In the genomic region with DNA sequence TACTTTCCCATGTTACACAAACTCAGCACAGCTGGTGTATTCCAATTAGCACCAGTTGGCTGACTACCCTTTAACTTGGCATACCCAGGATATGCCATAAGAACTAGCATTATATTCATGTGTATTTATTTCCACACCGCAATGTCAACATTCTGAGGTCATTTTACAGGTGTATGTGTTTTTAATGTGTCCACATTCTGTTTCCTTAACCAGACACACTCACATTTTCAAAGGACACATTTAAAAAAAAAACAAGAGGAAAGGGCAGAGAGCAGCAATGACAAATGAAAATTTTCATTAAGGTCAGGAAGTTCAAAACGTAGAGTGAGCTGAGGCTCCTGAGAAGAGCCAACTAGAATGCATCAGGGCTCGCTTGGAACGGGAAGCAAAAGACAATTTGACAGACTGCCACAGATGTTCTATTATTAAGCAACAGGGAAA, we compare ENCODE assay signal across 1 cellular context.
TF ChIP-seq lines count a peak whose summit lies in the region.

No MANE protein-coding gene starts in this region.

TF ChIP-seq in HepG2, 621 proteins besides CTCF, POLR2A, EP300 and RAD21 (continued from another document and continues in another):
- no peak for TF ChIP-seq CEBPG (CRISPR knock-in tag; IDR thresholded peaks at IDR 0.05)
- no peak for TF ChIP-seq ZSCAN22 (CRISPR knock-in tag; IDR thresholded peaks at IDR 0.05)
- TF ChIP-seq ZFP62 (CRISPR knock-in tag; IDR thresholded peaks at IDR 0.05): no peak
- peak; percentile 93 for TF ChIP-seq NR2F6 (IDR thresholded peaks at IDR 0.05)
- TF ChIP-seq NR2F6 (CRISPR knock-in tag; IDR thresholded peaks at IDR 0.05): peak; percentile 91
- no peak for TF ChIP-seq ZIK1 (CRISPR knock-in tag; IDR thresholded peaks at IDR 0.05; ENCODE audit: borderline replicate concordance, low read depth)
- no peak for TF ChIP-seq ZNF672 (CRISPR knock-in tag; IDR thresholded peaks at IDR 0.05)
- no peak for TF ChIP-seq SCMH1 (CRISPR knock-in tag; IDR thresholded peaks at IDR 0.05; ENCODE audit: borderline replicate concordance)
- no peak for TF ChIP-seq SIN3A (IDR thresholded peaks at IDR 0.05; ENCODE audit: borderline replicate concordance, low read depth, low read length)
- TF ChIP-seq MIER3 (CRISPR knock-in tag; IDR thresholded peaks at IDR 0.05; ENCODE audit: borderline replicate concordance): no peak
- no peak for TF ChIP-seq ZNF879 (CRISPR knock-in tag; IDR thresholded peaks at IDR 0.05)
- TF ChIP-seq, protein P1, sequence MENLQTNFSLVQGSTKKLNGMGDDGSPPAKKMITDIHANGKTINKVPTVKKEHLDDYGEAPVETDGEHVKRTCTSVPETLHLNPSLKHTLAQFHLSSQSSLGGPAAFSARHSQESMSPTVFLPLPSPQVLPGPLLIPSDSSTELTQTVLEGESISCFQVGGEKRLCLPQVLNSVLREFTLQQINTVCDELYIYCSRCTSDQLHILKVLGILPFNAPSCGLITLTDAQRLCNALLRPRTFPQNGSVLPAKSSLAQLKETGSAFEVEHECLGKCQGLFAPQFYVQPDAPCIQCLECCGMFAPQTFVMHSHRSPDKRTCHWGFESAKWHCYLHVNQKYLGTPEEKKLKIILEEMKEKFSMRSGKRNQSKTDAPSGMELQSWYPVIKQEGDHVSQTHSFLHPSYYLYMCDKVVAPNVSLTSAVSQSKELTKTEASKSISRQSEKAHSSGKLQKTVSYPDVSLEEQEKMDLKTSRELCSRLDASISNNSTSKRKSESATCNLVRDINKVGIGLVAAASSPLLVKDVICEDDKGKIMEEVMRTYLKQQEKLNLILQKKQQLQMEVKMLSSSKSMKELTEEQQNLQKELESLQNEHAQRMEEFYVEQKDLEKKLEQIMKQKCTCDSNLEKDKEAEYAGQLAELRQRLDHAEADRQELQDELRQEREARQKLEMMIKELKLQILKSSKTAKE (CRISPR knock-in tag; IDR thresholded peaks at IDR 0.05; ENCODE audit: borderline replicate concordance): no peak
- TF ChIP-seq MAZ (IDR thresholded peaks at IDR 0.05; ENCODE audit: borderline replicate concordance, low read depth, low read length): no peak
- no peak for TF ChIP-seq MAZ (CRISPR knock-in tag; IDR thresholded peaks at IDR 0.05; ENCODE audit: low read depth)
- TF ChIP-seq ZFX (CRISPR knock-in tag; IDR thresholded peaks at IDR 0.05; ENCODE audit: low read depth): no peak
- TF ChIP-seq, protein P2, sequence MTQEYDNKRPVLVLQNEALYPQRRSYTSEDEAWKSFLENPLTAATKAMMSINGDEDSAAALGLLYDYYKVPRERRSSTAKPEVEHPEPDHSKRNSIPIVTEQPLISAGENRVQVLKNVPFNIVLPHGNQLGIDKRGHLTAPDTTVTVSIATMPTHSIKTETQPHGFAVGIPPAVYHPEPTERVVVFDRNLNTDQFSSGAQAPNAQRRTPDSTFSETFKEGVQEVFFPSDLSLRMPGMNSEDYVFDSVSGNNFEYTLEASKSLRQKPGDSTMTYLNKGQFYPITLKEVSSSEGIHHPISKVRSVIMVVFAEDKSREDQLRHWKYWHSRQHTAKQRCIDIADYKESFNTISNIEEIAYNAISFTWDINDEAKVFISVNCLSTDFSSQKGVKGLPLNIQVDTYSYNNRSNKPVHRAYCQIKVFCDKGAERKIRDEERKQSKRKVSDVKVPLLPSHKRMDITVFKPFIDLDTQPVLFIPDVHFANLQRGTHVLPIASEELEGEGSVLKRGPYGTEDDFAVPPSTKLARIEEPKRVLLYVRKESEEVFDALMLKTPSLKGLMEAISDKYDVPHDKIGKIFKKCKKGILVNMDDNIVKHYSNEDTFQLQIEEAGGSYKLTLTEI (CRISPR knock-in tag; conservative IDR thresholded peaks at IDR 0.05): no peak
- TF ChIP-seq YEATS4 (CRISPR knock-in tag; IDR thresholded peaks at IDR 0.05; ENCODE audit: borderline replicate concordance): no peak
- TF ChIP-seq ZNF263 (CRISPR knock-in tag; IDR thresholded peaks at IDR 0.05): no peak
- no peak for TF ChIP-seq JUNB (CRISPR knock-in tag; IDR thresholded peaks at IDR 0.05; ENCODE audit: borderline replicate concordance)
- no peak for TF ChIP-seq JUN (CRISPR knock-in tag; IDR thresholded peaks at IDR 0.05)
- TF ChIP-seq FOXM1 (CRISPR knock-in tag; IDR thresholded peaks at IDR 0.05): no peak
- TF ChIP-seq, protein P3, sequence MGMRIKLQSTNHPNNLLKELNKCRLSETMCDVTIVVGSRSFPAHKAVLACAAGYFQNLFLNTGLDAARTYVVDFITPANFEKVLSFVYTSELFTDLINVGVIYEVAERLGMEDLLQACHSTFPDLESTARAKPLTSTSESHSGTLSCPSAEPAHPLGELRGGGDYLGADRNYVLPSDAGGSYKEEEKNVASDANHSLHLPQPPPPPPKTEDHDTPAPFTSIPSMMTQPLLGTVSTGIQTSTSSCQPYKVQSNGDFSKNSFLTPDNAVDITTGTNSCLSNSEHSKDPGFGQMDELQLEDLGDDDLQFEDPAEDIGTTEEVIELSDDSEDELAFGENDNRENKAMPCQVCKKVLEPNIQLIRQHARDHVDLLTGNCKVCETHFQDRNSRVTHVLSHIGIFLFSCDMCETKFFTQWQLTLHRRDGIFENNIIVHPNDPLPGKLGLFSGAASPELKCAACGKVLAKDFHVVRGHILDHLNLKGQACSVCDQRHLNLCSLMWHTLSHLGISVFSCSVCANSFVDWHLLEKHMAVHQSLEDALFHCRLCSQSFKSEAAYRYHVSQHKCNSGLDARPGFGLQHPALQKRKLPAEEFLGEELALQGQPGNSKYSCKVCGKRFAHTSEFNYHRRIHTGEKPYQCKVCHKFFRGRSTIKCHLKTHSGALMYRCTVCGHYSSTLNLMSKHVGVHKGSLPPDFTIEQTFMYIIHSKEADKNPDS (CRISPR knock-in tag; IDR thresholded peaks at IDR 0.05): no peak
- TF ChIP-seq SYNCRIP (IDR thresholded peaks at IDR 0.05; ENCODE audit: insufficient read depth, low read depth, low read length): no peak
- no peak for TF ChIP-seq HCFC1 (IDR thresholded peaks at IDR 0.05; ENCODE audit: low read depth, low read length)
- TF ChIP-seq, protein P4, sequence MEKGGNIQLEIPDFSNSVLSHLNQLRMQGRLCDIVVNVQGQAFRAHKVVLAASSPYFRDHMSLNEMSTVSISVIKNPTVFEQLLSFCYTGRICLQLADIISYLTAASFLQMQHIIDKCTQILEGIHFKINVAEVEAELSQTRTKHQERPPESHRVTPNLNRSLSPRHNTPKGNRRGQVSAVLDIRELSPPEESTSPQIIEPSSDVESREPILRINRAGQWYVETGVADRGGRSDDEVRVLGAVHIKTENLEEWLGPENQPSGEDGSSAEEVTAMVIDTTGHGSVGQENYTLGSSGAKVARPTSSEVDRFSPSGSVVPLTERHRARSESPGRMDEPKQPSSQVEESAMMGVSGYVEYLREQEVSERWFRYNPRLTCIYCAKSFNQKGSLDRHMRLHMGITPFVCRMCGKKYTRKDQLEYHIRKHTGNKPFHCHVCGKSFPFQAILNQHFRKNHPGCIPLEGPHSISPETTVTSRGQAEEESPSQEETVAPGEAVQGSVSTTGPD (CRISPR knock-in tag; IDR thresholded peaks at IDR 0.05): peak; percentile 65; the same call in 1 of the 2 replicates
- TF ChIP-seq ZNF83 (CRISPR knock-in tag; IDR thresholded peaks at IDR 0.05; ENCODE audit: borderline replicate concordance): no peak
- no peak for TF ChIP-seq ZNF792 (CRISPR knock-in tag; IDR thresholded peaks at IDR 0.05)
- TF ChIP-seq PRPF4 (IDR thresholded peaks at IDR 0.05; ENCODE audit: low read depth, low read length, poor library complexity, severe bottlenecking): no peak
- TF ChIP-seq, protein P5, sequence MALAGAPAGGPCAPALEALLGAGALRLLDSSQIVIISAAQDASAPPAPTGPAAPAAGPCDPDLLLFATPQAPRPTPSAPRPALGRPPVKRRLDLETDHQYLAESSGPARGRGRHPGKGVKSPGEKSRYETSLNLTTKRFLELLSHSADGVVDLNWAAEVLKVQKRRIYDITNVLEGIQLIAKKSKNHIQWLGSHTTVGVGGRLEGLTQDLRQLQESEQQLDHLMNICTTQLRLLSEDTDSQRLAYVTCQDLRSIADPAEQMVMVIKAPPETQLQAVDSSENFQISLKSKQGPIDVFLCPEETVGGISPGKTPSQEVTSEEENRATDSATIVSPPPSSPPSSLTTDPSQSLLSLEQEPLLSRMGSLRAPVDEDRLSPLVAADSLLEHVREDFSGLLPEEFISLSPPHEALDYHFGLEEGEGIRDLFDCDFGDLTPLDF (CRISPR knock-in tag; IDR thresholded peaks at IDR 0.05): no peak
- peak; percentile 37 for TF ChIP-seq HNF4A (CRISPR knock-in tag; IDR thresholded peaks at IDR 0.05)
- TF ChIP-seq, protein P6, sequence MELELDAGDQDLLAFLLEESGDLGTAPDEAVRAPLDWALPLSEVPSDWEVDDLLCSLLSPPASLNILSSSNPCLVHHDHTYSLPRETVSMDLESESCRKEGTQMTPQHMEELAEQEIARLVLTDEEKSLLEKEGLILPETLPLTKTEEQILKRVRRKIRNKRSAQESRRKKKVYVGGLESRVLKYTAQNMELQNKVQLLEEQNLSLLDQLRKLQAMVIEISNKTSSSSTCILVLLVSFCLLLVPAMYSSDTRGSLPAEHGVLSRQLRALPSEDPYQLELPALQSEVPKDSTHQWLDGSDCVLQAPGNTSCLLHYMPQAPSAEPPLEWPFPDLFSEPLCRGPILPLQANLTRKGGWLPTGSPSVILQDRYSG (CRISPR knock-in tag; IDR thresholded peaks at IDR 0.05): no peak
- TF ChIP-seq GABPA (IDR thresholded peaks at IDR 0.05; ENCODE audit: low read depth, low read length): no peak
- TF ChIP-seq GABPA (CRISPR knock-in tag; IDR thresholded peaks at IDR 0.05; ENCODE audit: low read depth): no peak; the same call in 1 of the 2 replicates
- TF ChIP-seq, protein P7, sequence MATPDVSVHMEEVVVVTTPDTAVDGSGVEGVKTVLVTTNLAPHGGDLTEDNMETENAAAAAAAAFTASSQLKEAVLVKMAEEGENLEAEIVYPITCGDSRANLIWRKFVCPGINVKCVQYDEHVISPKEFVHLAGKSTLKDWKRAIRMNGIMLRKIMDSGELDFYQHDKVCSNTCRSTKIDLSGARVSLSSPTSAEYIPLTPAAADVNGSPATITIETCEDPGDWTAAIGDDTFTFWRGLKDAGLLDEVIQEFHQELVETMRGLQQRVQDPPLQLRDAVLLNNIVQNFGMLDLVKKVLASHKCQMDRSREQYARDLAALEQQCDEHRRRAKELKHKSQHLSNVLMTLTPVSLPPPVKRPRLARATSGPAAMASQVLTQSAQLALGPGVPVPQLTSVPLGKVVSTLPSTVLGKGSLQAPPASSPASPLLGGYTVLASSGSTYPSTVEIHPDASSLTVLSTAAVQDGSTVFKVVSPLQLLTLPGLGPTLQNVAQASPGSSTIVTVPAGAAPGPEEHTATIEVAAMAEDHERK (CRISPR knock-in tag; IDR thresholded peaks at IDR 0.05; ENCODE audit: low read depth): no peak
- TF ChIP-seq PPARG (CRISPR knock-in tag; conservative IDR thresholded peaks at IDR 0.05): peak; percentile 95
- TF ChIP-seq FOSL1 (CRISPR knock-in tag; IDR thresholded peaks at IDR 0.05; ENCODE audit: borderline replicate concordance): no peak
- no peak for TF ChIP-seq ZNF878 (CRISPR knock-in tag; IDR thresholded peaks at IDR 0.05)
- TF ChIP-seq NONO (IDR thresholded peaks at IDR 0.05): no peak
- no peak for TF ChIP-seq NONO (CRISPR knock-in tag; conservative IDR thresholded peaks at IDR 0.05)
- TF ChIP-seq ZNF331 (CRISPR knock-in tag; IDR thresholded peaks at IDR 0.05): no peak
- no peak for TF ChIP-seq PHB2 (IDR thresholded peaks at IDR 0.05; ENCODE audit: partially characterized antibody)
- TF ChIP-seq ZSCAN9 (CRISPR knock-in tag; IDR thresholded peaks at IDR 0.05; ENCODE audit: borderline replicate concordance): no peak
- TF ChIP-seq, protein P8, sequence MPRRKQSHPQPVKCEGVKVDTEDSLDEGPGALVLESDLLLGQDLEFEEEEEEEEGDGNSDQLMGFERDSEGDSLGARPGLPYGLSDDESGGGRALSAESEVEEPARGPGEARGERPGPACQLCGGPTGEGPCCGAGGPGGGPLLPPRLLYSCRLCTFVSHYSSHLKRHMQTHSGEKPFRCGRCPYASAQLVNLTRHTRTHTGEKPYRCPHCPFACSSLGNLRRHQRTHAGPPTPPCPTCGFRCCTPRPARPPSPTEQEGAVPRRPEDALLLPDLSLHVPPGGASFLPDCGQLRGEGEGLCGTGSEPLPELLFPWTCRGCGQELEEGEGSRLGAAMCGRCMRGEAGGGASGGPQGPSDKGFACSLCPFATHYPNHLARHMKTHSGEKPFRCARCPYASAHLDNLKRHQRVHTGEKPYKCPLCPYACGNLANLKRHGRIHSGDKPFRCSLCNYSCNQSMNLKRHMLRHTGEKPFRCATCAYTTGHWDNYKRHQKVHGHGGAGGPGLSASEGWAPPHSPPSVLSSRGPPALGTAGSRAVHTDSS (CRISPR knock-in tag; conservative IDR thresholded peaks at IDR 0.05): no peak
- no peak for TF ChIP-seq DNMT3B (CRISPR knock-in tag; conservative IDR thresholded peaks at IDR 0.05)
- no peak for TF ChIP-seq ZMAT3 (CRISPR knock-in tag; conservative IDR thresholded peaks at IDR 0.05)
- TF ChIP-seq KDM1A (CRISPR knock-in tag; IDR thresholded peaks at IDR 0.05): no peak
- TF ChIP-seq, protein P9, sequence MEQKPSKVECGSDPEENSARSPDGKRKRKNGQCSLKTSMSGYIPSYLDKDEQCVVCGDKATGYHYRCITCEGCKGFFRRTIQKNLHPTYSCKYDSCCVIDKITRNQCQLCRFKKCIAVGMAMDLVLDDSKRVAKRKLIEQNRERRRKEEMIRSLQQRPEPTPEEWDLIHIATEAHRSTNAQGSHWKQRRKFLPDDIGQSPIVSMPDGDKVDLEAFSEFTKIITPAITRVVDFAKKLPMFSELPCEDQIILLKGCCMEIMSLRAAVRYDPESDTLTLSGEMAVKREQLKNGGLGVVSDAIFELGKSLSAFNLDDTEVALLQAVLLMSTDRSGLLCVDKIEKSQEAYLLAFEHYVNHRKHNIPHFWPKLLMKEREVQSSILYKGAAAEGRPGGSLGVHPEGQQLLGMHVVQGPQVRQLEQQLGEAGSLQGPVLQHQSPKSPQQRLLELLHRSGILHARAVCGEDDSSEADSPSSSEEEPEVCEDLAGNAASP (CRISPR knock-in tag; IDR thresholded peaks at IDR 0.05; ENCODE audit: borderline replicate concordance): peak; percentile 71; the same call in 1 of the 2 replicates
- no peak for TF ChIP-seq CREB1 (IDR thresholded peaks at IDR 0.05)
- peak; percentile 38; the same call in 1 of the 2 replicates for TF ChIP-seq CREB1 (CRISPR knock-in tag; IDR thresholded peaks at IDR 0.05)
- no peak for TF ChIP-seq ZNF589 (CRISPR knock-in tag; conservative IDR thresholded peaks at IDR 0.05)
- no peak for TF ChIP-seq CHCHD3 (CRISPR knock-in tag; IDR thresholded peaks at IDR 0.05)
- no peak for TF ChIP-seq FOXC1 (CRISPR knock-in tag; IDR thresholded peaks at IDR 0.05; ENCODE audit: borderline replicate concordance)
- no peak for TF ChIP-seq MBD4 (IDR thresholded peaks at IDR 0.05; ENCODE audit: borderline replicate concordance, low read length)
- TF ChIP-seq ISX (CRISPR knock-in tag; conservative IDR thresholded peaks at IDR 0.05): no peak
- no peak for TF ChIP-seq U2AF2 (IDR thresholded peaks at IDR 0.05; ENCODE audit: low read depth, low read length)
- TF ChIP-seq ZNF451 (CRISPR knock-in tag; IDR thresholded peaks at IDR 0.05): no peak
- TF ChIP-seq, protein P10, sequence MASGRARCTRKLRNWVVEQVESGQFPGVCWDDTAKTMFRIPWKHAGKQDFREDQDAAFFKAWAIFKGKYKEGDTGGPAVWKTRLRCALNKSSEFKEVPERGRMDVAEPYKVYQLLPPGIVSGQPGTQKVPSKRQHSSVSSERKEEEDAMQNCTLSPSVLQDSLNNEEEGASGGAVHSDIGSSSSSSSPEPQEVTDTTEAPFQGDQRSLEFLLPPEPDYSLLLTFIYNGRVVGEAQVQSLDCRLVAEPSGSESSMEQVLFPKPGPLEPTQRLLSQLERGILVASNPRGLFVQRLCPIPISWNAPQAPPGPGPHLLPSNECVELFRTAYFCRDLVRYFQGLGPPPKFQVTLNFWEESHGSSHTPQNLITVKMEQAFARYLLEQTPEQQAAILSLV (CRISPR knock-in tag; IDR thresholded peaks at IDR 0.05; ENCODE audit: borderline replicate concordance): no peak
- TF ChIP-seq FOXP1 (IDR thresholded peaks at IDR 0.05): peak; percentile 46; the same call in 1 of the 2 replicates
- TF ChIP-seq FOXP1 (CRISPR knock-in tag; IDR thresholded peaks at IDR 0.05): peak; percentile 87
- no peak for TF ChIP-seq ZNF713 (CRISPR knock-in tag; IDR thresholded peaks at IDR 0.05)
